In genomic region chr12:24911284-24911791, GRCh38 we compare ENCODE assay signal across 16 cellular contexts. TPM values are rescaled to one million over a fixed set of nuclear protein-coding genes. Genes with fewer than 3 reads are reported as not detected.
DNase-seq lines count a peak whose midpoint lies in the region; ATAC-seq, FAIRE-seq and TF ChIP-seq lines count a peak whose summit lies in the region.
"Had no signal": no experiment of that assay in that cellular context is flagged by ENCODE, and none has a peak within 500 bp of the region (broad histone marks: within the 10 kb centered on the region; RNA-seq: fewer than 3 reads in every experiment).

No MANE protein-coding gene starts in this region.

- H3K4me2 ChIP-seq in HepG2 (ENCODE audit: low read depth, low read length): peak overlapping the region; percentile 72

- H4K20me1 ChIP-seq in HepG2 (ENCODE audit: insufficient read depth, low read length): no peaks in the 10 kb centered on the region

- no peak overlapping the region for H3K27ac Mint-ChIP-seq in glutamatergic neuron (ENCODE audit: unreplicated experiment)
- peak overlapping the region in 1 of 7 donors; percentile 40 for H3K27ac Mint-ChIP-seq in CD14-positive monocyte
- H3K27ac Mint-ChIP-seq: activated CD4-positive, alpha-beta T cell treated with anti-CD3 and anti-CD28 coated beads, Interleukin-2, amount 10 ng/mL, durations not matched to agents 7 days and 5 days; activated naive CD4-positive, alpha-beta T cell treated with anti-CD3 and anti-CD28 coated beads for 36 hours had no signal

- CTCF ChIA-PET in HepG2 (lab: Yijun Ruan, JAX; ENCODE audit: low intra/inter-chr PET ratio, low total read pairs): no interaction called here

- no peaks in the 10 kb centered on the region for H3K36me3 ChIP-seq in HepG2 (replicated peaks in 1 of 2; ENCODE audit: control insufficient read depth in 1 of 2, insufficient read depth in 2 of 2, low read length in 2 of 2)
- no peaks in the 10 kb centered on the region for H3K36me3 ChIP-seq in right lobe of liver

- H3K27me3 Mint-ChIP-seq in glutamatergic neuron (ENCODE audit: unreplicated experiment): no peaks in the 10 kb centered on the region
- H3K27me3 Mint-ChIP-seq in CD14-positive monocyte (ENCODE audit: low read depth in 3 of 3): peaks cover 0 to 3% (median 0%) of the 10 kb centered on the region in 3 donors
- H3K27me3 Mint-ChIP-seq: activated CD4-positive, alpha-beta T cell treated with anti-CD3 and anti-CD28 coated beads, Interleukin-2, amount 10 ng/mL, durations not matched to agents 7 days and 5 days had no signal

- no TSS peak for BruUV-seq in HepG2 (replicated peaks; lab: Mats Ljungman, UMichigan)

- no peak overlapping the region for H2AFZ ChIP-seq in HepG2 (ENCODE audit: low read length)

- TF ChIP-seq POLR2A in HepG2 (IDR thresholded peaks at IDR 0.05; ENCODE audit: insufficient read depth in 1 of 2, low read depth in 2 of 2, low read length in 2 of 2) (peak in 1 of 2 experiments; percentile 57; a peak in 2 of 4 replicates), right lobe of liver (IDR thresholded peaks at IDR 0.05) (no peak)

- H3K79me2 ChIP-seq in HepG2 (ENCODE audit: insufficient read depth, low read length): no peaks in the 10 kb centered on the region

- peak overlapping the region; percentile 90 for H3K27ac ChIP-seq in HepG2 (ENCODE audit: extremely low read length, insufficient read depth, low read length)
- no peak overlapping the region for H3K27ac ChIP-seq in right lobe of liver

- no peak for TF ChIP-seq RAD21 in HepG2 (CRISPR knock-in tag; IDR thresholded peaks at IDR 0.05)

- H3K4me3 Mint-ChIP-seq in glutamatergic neuron (ENCODE audit: unreplicated experiment) (peak overlapping the region; percentile 16), CD14-positive monocyte (no peak overlapping the region)
- H3K4me3 Mint-ChIP-seq: activated CD4-positive, alpha-beta T cell treated with anti-CD3 and anti-CD28 coated beads, Interleukin-2, amount 10 ng/mL, durations not matched to agents 7 days and 5 days; activated naive CD4-positive, alpha-beta T cell treated with anti-CD3 and anti-CD28 coated beads for 36 hours; nephron had no signal

- H3K4me1 Mint-ChIP-seq in glutamatergic neuron (ENCODE audit: low read depth, unreplicated experiment): peaks cover 16% of the 10 kb centered on the region
- H3K4me1 Mint-ChIP-seq in CD14-positive monocyte: peaks cover 17% of the 10 kb centered on the region
- H3K4me1 Mint-ChIP-seq: activated CD4-positive, alpha-beta T cell treated with anti-CD3 and anti-CD28 coated beads, Interleukin-2, amount 10 ng/mL, durations not matched to agents 7 days and 5 days had no signal

- H3K4me1 ChIP-seq in HepG2 (ENCODE audit: insufficient read depth, low read length) (peaks cover 28% of the 10 kb centered on the region), right lobe of liver (no peaks in the 10 kb centered on the region)

- peak; percentile 94 for DNase-seq in HepG2 (ENCODE audit: low spot score)
- DNase-seq in right lobe of liver: no peak
- DNase-seq in amniotic epithelial cell (ENCODE audit: low read depth): peak; percentile 92
- DNase-seq in glutamatergic neuron: no peak
- DNase-seq in CD14-positive monocyte (ENCODE audit: low spot score): no peak
- DNase-seq in cerebellar nuclear complex (lab: John Stamatoyannopoulos, UW): no peak
- no peak for DNase-seq in DMS 273 (lab: John Stamatoyannopoulos, UW; ENCODE audit: unreplicated experiment)
- DNase-seq in NCI-H2107 (lab: John Stamatoyannopoulos, UW): no peak
- DNase-seq: 8988T; activated CD4-positive, alpha-beta T cell treated with anti-CD3 and anti-CD28 coated beads, Interleukin-2, amount 10 ng/mL, durations not matched to agents 7 days and 5 days; activated naive CD4-positive, alpha-beta T cell treated with anti-CD3 and anti-CD28 coated beads for 36 hours; Kasumi-1; NCI-H446; SHP77 had no signal

- ATAC-seq in HepG2 (peak; percentile 98), right lobe of liver (no peak)

- H3K36me3 Mint-ChIP-seq in glutamatergic neuron (ENCODE audit: unreplicated experiment) (no peaks in the 10 kb centered on the region), CD14-positive monocyte (no peaks in the 10 kb centered on the region)

- WGBS in HepG2 (ENCODE audit: low lambda C conversion rate): 11% methylated on average over 9 of the region's 9 CpGs
- 39% methylated on average over 9 of the region's 9 CpGs for WGBS in right lobe of liver (ENCODE audit: insufficient coverage, low coverage, low lambda C conversion rate, missing lambda C conversion rate)

- no peaks in the 10 kb centered on the region for H3K9me3 ChIP-seq in HepG2 (ENCODE audit: low read length)
- H3K9me3 ChIP-seq in right lobe of liver: no peaks in the 10 kb centered on the region

- intact Hi-C loops in HepG2 (cut with micrococcal nuclease; ENCODE audit: unreplicated experiment) (loop anchor here (2.0 kb wide), 1 partner anchor 37 kb away; the partner anchor contains the start of gene BCAT1), right lobe of liver (cut with DNase I) (no loop called here), CD14-positive monocyte (cut with micrococcal nuclease) (no loop called here)

- H3K27me3 ChIP-seq in HepG2 (ENCODE audit: control insufficient read depth in 1 of 2, insufficient read depth in 2 of 2, low read length in 2 of 2) (no peaks in the 10 kb centered on the region), right lobe of liver (no peaks in the 10 kb centered on the region)

- H3K9me3 Mint-ChIP-seq in glutamatergic neuron (ENCODE audit: unreplicated experiment) (no peaks in the 10 kb centered on the region), CD14-positive monocyte (peaks cover 0 to 4% (median 2%) of the 10 kb centered on the region in 7 donors)
- H3K9me3 Mint-ChIP-seq: activated CD4-positive, alpha-beta T cell treated with anti-CD3 and anti-CD28 coated beads, Interleukin-2, amount 10 ng/mL, durations not matched to agents 7 days and 5 days; activated naive CD4-positive, alpha-beta T cell treated with anti-CD3 and anti-CD28 coated beads for 36 hours; nephron had no signal

- H3K4me3 ChIP-seq in HepG2 (replicated peaks in 1 of 3; ENCODE audit: insufficient read depth in 1 of 3, low read depth in 2 of 3, low read length in 3 of 3) (peak overlapping the region in 2 of 3 experiments; percentile 15 to 49; a peak in 2 of 6 replicates), right lobe of liver (no peak overlapping the region)

- peak; percentile 64 to 70; a peak in 3 of 4 replicates for TF ChIP-seq EP300 in HepG2 (IDR thresholded peaks at IDR 0.05; ENCODE audit: low read depth in 2 of 2, low read length in 2 of 2)
- peak; percentile 49; the same call in 1 of the 2 replicates for TF ChIP-seq EP300 in HepG2 (CRISPR knock-in tag; IDR thresholded peaks at IDR 0.05; ENCODE audit: borderline replicate concordance)

- peak overlapping the region; percentile 62 for H3K9ac ChIP-seq in HepG2 (ENCODE audit: insufficient read depth, low read depth, low read length)

- no peak for TF ChIP-seq CTCF in HepG2 (CRISPR knock-in tag; IDR thresholded peaks at IDR 0.05)
- no peak for TF ChIP-seq CTCF in right lobe of liver (IDR thresholded peaks at IDR 0.05)
- no peak for TF ChIP-seq CTCF in glutamatergic neuron (IDR thresholded peaks at IDR 0.05; ENCODE audit: partially characterized antibody, unreplicated experiment)
- no peak for TF ChIP-seq CTCF in CD14-positive monocyte (IDR thresholded peaks at IDR 0.05)

- in situ Hi-C loops in HepG2 (cut with HindIII; ENCODE audit: extremely low pct_ligation_motif_present, low pct_unique_long_range_greater_than_20kb): no loop called here

- FAIRE-seq in HepG2 (lab: Jason Lieb, UNC): peak; percentile 94
- FAIRE-seq: H54 had no signal

- POLR2A ChIA-PET in HepG2 (lab: Yijun Ruan, JAX): interaction anchor here (0.5 to 1.3 kb wide), 2 partner anchors 36 to 1043 kb away, joined by 4 to 8 read pairs; no protein-coding TSS in a partner anchor

TF ChIP-seq in HepG2, 621 proteins besides CTCF, POLR2A, EP300 and RAD21 (continues in another document):
- TF ChIP-seq REL (CRISPR knock-in tag; conservative IDR thresholded peaks at IDR 0.05): no peak
- TF ChIP-seq ATAD3A (CRISPR knock-in tag; IDR thresholded peaks at IDR 0.05): no peak

RNA-seq across cellular contexts. Expression of gene BCAT1, which starts 37.6 kb away (rescaled TPM):
- total RNA-seq in HepG2 (2016; rRNA removed; fragmentation: Illumina TruSeq; extraction: Trizol) (75.5 and 142 TPM in 2 replicates), right lobe of liver (1 to 10 TPM in 5 of 6 experiments, under 1 TPM in 1; 0.86 to 6.0 (median 2.7) TPM), glutamatergic neuron (ENCODE audit: unreplicated experiment) (401 TPM)
- 5.6 and 7.0 TPM in 2 replicates for total RNA-seq in HepG2 (2016; cell fraction: cytosol; rRNA removed; fragmentation: Illumina TruSeq; extraction: Trizol; ENCODE audit: low read depth)
- 72.9 and 129 TPM in 2 replicates for total RNA-seq in HepG2 (2016; cell fraction: insoluble cytoplasmic fraction; rRNA removed; fragmentation: Illumina TruSeq; extraction: Trizol)
- total RNA-seq in HepG2 (2016; cell fraction: membrane; rRNA removed; fragmentation: Illumina TruSeq; extraction: Trizol): 13.3 and 15.4 TPM in 2 replicates
- total RNA-seq in HepG2 (2016; cell fraction: nucleus; rRNA removed; fragmentation: Illumina TruSeq; extraction: Trizol): 33.0 and 33.1 TPM in 2 replicates
- polyA plus RNA-seq in HepG2 (2011; rRNA removed) (7.8 and 8.0 TPM in 2 replicates), CD14-positive monocyte (10 to 100 TPM; 15.2 to 16.9 TPM)
- 3.9 and 5.8 TPM in 2 replicates for polyA plus RNA-seq in HepG2 (2011; cell fraction: cytosol; rRNA removed)
- 5.0 and 7.8 TPM in 2 replicates for polyA plus RNA-seq in HepG2 (2011; cell fraction: nucleus; rRNA removed)
- 20.1 and 29.8 TPM in 2 replicates for polyA plus RNA-seq in HepG2 (2012)
- 2.8 and 5.4 TPM in 2 replicates for polyA plus RNA-seq in HepG2 (2016; cell fraction: cytosol; fragmentation: Illumina TruSeq; extraction: Trizol; ENCODE audit: low read depth)
- polyA plus RNA-seq in HepG2 (2016; cell fraction: insoluble cytoplasmic fraction; fragmentation: Illumina TruSeq; extraction: Trizol; ENCODE audit: low read depth): 42.2 and 43.3 TPM in 2 replicates
- polyA plus RNA-seq in HepG2 (2016; cell fraction: membrane; fragmentation: Illumina TruSeq; extraction: Trizol; ENCODE audit: low read depth): 6.0 and 6.1 TPM in 2 replicates
- polyA plus RNA-seq in HepG2 (2016; cell fraction: nucleus; fragmentation: Illumina TruSeq; extraction: Trizol; ENCODE audit: insufficient read depth, low read depth): 16.8 and 16.9 TPM in 2 replicates
- 0.49 and 19.4 TPM in 2 replicates for polyA minus RNA-seq in HepG2 (2011; rRNA and poly(A)+ RNA removed; ENCODE audit: low replicate concordance)
- polyA minus RNA-seq in HepG2 (2011; cell fraction: cytosol; rRNA and poly(A)+ RNA removed): 29.5 and 39.7 TPM in 2 replicates
- polyA minus RNA-seq in HepG2 (2011; cell fraction: nucleus; rRNA and poly(A)+ RNA removed): 30.2 and 33.6 TPM in 2 replicates

Comparison
In these comparisons a context has a peak if more than half of its experiments do, and no peak if none do; other contexts are left out.
1. DNase-seq: peak in HepG2 (single experiment) and amniotic epithelial cell (single experiment); none in right lobe of liver (0 of 3), glutamatergic neuron (single experiment), CD14-positive monocyte (single experiment), cerebellar nuclear complex (0 of 2), DMS 273 (single experiment) and NCI-H2107 (single experiment).
2. H3K4me3 ChIP-seq: peak in HepG2 (2 of 3); none in right lobe of liver (0 of 3).